Comparison of ENCODE assay signal across 23 cellular contexts in the genomic region with DNA sequence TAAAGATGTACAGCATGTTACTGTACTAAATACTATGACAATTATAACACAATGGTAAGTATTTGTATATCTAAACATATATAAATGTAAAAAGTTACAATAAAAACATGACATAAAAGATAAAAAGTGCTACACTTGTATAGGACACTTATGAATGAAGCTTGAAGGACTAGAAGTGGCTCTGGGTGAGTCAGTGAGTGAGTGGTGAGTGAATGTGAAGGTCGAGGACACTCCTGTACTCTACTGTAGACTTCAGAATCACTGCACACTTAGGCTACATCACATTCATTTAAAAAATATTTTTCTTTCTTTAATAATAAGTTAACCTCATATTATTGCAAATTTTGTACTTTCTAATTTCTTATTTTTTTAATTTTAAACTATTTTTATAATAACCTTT.
A peak's percentile ranks its signal among the peaks of the same experiment; 100 is the strongest.
DNase-seq lines count a peak whose midpoint lies in the region; ATAC-seq, FAIRE-seq and TF ChIP-seq lines count a peak whose summit lies in the region.
"Had no signal": no experiment of that assay in that cellular context is flagged by ENCODE, and none has a peak within 500 bp of the region (broad histone marks: within the 10 kb centered on the region; RNA-seq: fewer than 3 reads in every experiment).

No MANE protein-coding gene starts in this region.

- H3K27ac ChIP-seq in right atrium auricular region: no peak overlapping the region
- no peak overlapping the region for H3K27ac ChIP-seq in left lung
- H3K27ac ChIP-seq: 22Rv1; A549; BLaER1 treated with 17β-estradiol and CSF1 and Interleukin-3, amounts not matched to agents 10 nM and 100 nM; C4-2B had no signal

- intact Hi-C loops in left ventricle myocardium superior (cut with micrococcal nuclease) (no loop called here), left lung (cut with DNase I) (no loop called here)

- DNase-seq in DMS53 (lab: John Stamatoyannopoulos, UW) (peak; percentile 11), DMS53 treated with DMSO at 0.1 percent for 48 hours (lab: John Stamatoyannopoulos, UW; ENCODE audit: unreplicated experiment) (no peak), left ventricle myocardium superior (no peak), right atrium auricular region (ENCODE audit: low spot score) (no peak), left lung (no peak), G401 (ENCODE audit: low spot score) (no peak), RPMI8226 (no peak)
- DNase-seq: AML-193; Caco-2; Calu3; CD4-positive, alpha-beta T cell; CD8-positive, alpha-beta T cell; DMS79 treated with DMSO at 0.1 percent for 48 hours; GDM1 had no signal

- H3K4me1 ChIP-seq in right atrium auricular region (no peaks in the 10 kb centered on the region), left lung (no peaks in the 10 kb centered on the region)
- H3K4me1 ChIP-seq: A549; BLaER1 treated with 17β-estradiol and CSF1 and Interleukin-3, amounts not matched to agents 10 nM and 100 nM; Caco-2 had no signal

- H3K36me3 ChIP-seq in right atrium auricular region: no peaks in the 10 kb centered on the region
- H3K36me3 ChIP-seq in left lung: no peaks in the 10 kb centered on the region
- H3K36me3 ChIP-seq: BLaER1 treated with 17β-estradiol and CSF1 and Interleukin-3, amounts not matched to agents 10 nM and 100 nM had no signal

- FAIRE-seq in colon (lab: Jason Lieb, UNC): peak; percentile 38
- FAIRE-seq: A549, D721Med, GM12878, GM12892, GM18507 had no signal

- no peak overlapping the region for H3K4me3 ChIP-seq in right atrium auricular region
- H3K4me3 ChIP-seq in left lung: no peak overlapping the region
- H3K4me3 ChIP-seq: A549; BLaER1 treated with 17β-estradiol and CSF1 and Interleukin-3, amounts not matched to agents 10 nM and 100 nM; GM12878 had no signal

- H3K9me3 ChIP-seq in right atrium auricular region (no peaks in the 10 kb centered on the region), left lung (no peaks in the 10 kb centered on the region)
- H3K9me3 ChIP-seq: A549; BLaER1 treated with 17β-estradiol and CSF1 and Interleukin-3, amounts not matched to agents 10 nM and 100 nM; Caco-2 had no signal

- in situ Hi-C loops in G401 (cut with HindIII; ENCODE audit: low sequenced_read_pairs): no loop called here

- ATAC-seq in left ventricle myocardium superior (peak; percentile 38), left lung (peak; percentile 32)
- ATAC-seq: A549; CD8-positive, alpha-beta T cell; GM12878 had no signal

- H3K27me3 ChIP-seq in right atrium auricular region: no peaks in the 10 kb centered on the region
- no peaks in the 10 kb centered on the region for H3K27me3 ChIP-seq in left lung
- H3K27me3 ChIP-seq: BLaER1 treated with 17β-estradiol and CSF1 and Interleukin-3, amounts not matched to agents 10 nM and 100 nM had no signal

- TF ChIP-seq CTCF in right atrium auricular region (IDR thresholded peaks at IDR 0.05): no peak
- no peak for TF ChIP-seq CTCF in left lung (IDR thresholded peaks at IDR 0.05)
